Comparison of ENCODE assay signal across 1 cellular context in the genomic region with DNA sequence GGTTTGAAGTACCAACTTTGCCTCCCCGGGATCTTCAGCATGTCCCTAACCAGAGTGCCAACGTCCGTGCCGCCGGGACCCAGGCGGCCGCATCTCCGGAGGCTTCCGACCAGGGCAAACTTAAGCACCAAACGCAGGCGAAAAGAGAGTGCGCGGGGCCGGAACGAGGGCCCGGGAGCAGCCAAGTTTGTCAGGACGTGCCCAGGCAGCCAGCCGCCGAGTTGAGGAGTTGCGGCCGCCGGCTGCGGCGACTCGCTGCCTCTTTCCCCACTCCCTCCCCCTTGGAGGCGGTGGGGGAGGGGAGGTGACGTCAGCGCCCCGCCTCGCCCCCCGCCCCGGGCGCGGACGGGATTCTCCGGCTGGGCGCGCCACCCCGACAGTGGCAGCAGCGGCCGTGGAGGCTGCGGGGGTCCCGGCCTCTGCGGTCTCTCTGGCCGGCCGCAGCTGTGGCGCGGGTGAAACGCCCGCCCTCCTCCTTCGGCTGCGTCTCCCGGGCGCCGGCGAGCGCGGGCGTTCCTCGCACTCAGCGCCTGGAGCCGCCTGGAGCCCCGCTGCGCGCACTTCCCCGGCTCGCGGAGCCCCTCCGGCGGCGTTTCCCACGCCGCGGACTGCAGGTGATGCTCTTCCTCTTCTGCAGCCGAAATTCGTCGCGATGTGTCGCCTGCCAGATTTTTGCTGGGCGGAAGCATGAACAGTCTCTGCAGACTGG.
TF ChIP-seq lines count a peak whose summit lies in the region.

No MANE protein-coding gene starts in this region.

TF ChIP-seq in A549, 52 proteins besides CTCF, POLR2A, EP300 and RAD21 (continued from another document):
- TF ChIP-seq CEBPB (IDR thresholded peaks at IDR 0.05): peak in 1 of 2 experiments; percentile 5; a peak in 1 of 4 replicates
- 0 out of 2 replicates have a peak, but pooled peaks have one; percentile 22 for TF ChIP-seq KDM5A (IDR thresholded peaks at IDR 0.05)
- TF ChIP-seq, protein P1, sequence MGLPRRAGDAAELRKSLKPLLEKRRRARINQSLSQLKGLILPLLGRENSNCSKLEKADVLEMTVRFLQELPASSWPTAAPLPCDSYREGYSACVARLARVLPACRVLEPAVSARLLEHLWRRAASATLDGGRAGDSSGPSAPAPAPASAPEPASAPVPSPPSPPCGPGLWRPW (IDR thresholded peaks at IDR 0.05): no peak
- 0 out of 2 replicates have a peak, but pooled peaks have one; percentile 19 for TF ChIP-seq MYC (IDR thresholded peaks at IDR 0.05; ENCODE audit: borderline replicate concordance, low read length)
- TF ChIP-seq CBX2 (IDR thresholded peaks at IDR 0.05; ENCODE audit: borderline replicate concordance, low read depth): no peak
- 0 out of 2 replicates have a peak, but pooled peaks have one; percentile 14 for TF ChIP-seq RFX5 (IDR thresholded peaks at IDR 0.05)
- TF ChIP-seq CHD2 (IDR thresholded peaks at IDR 0.05; ENCODE audit: low read length, partially characterized antibody): peak; percentile 33
- TF ChIP-seq TP53 (CRISPR knock-in tag; IDR thresholded peaks at IDR 0.05): no peak
- TF ChIP-seq JUN (IDR thresholded peaks at IDR 0.05): peak; percentile 32 to 75; a peak in 3 of 5 replicates
- peak; percentile 61; the same call in 1 of the 2 replicates for TF ChIP-seq GATA3 (IDR thresholded peaks at IDR 0.05; ENCODE audit: borderline replicate concordance)
- TF ChIP-seq, protein P2, sequence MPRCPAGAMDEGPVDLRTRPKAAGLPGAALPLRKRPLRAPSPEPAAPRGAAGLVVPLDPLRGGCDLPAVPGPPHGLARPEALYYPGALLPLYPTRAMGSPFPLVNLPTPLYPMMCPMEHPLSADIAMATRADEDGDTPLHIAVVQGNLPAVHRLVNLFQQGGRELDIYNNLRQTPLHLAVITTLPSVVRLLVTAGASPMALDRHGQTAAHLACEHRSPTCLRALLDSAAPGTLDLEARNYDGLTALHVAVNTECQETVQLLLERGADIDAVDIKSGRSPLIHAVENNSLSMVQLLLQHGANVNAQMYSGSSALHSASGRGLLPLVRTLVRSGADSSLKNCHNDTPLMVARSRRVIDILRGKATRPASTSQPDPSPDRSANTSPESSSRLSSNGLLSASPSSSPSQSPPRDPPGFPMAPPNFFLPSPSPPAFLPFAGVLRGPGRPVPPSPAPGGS (IDR thresholded peaks at IDR 0.05): 0 out of 3 replicates have a peak, but pooled peaks have one; percentile 50
